Comparison of ENCODE assay signal across 8 cellular contexts in genomic region chr12:48851883-48852733, GRCh38. TPM values are rescaled to one million over a fixed set of nuclear protein-coding genes. Genes with fewer than 3 reads are reported as not detected.
DNase-seq lines count a peak whose midpoint lies in the region; ATAC-seq and TF ChIP-seq lines count a peak whose summit lies in the region.

TSS of gene DDX23 (minus strand) at chr12:48852163. CDS start at chr12:48845782, 6,381 bp downstream.

- H3K4me3 Mint-ChIP-seq in chondrocyte (ENCODE audit: unreplicated experiment): peak within 1 kb of the TSS; percentile 95

- peak; percentile 91 for ATAC-seq in HG03439 (IDR thresholded peaks at IDR 0.05; ENCODE audit: unreplicated experiment)

- H3K4me1 Mint-ChIP-seq in chondrocyte (ENCODE audit: low read depth): peaks cover 29% of the 10 kb centered on the region

- TF ChIP-seq POLR2A in GM19193 (IDR thresholded peaks at IDR 0.05; ENCODE audit: extremely low read depth, insufficient read depth, insufficient read length): peak; percentile 92

- no peaks in the 10 kb centered on the region for H3K9me3 Mint-ChIP-seq in chondrocyte (ENCODE audit: low read depth)

- peaks cover 2% of the 10 kb centered on the region for H3K36me3 Mint-ChIP-seq in chondrocyte (ENCODE audit: low read depth)

- DNase-seq in AML-193 (lab: John Stamatoyannopoulos, UW) (peak; percentile 97 to 98), NCI-H510A treated with DMSO at 0.1 percent for 48 hours (lab: John Stamatoyannopoulos, UW) (peak; percentile 97), chondrocyte (ENCODE audit: low spot score) (peak; percentile 96), kidney glomerular epithelial cell (lab: John Stamatoyannopoulos, UW) (peak; percentile 97)
- peak; percentile 80 to 84 for DNase-seq in activated CD4-positive, alpha-beta T cell treated with anti-CD3 and anti-CD28 coated beads for 24 hours (ENCODE audit: low read depth in 2 of 2)
- DNase-seq in stimulated activated CD4-positive, alpha-beta T cell treated with anti-CD3 and anti-CD28 coated beads, Interleukin-1b, Interleukin-23, amount 100 ng/mL, for 1 hour (ENCODE audit: low read depth in 2 of 2): peak; percentile 69 to 73

- H3K27ac Mint-ChIP-seq in chondrocyte (ENCODE audit: unreplicated experiment): peak within 1 kb of the TSS; percentile 95

- no peaks in the 10 kb centered on the region for H3K27me3 Mint-ChIP-seq in chondrocyte (ENCODE audit: low read depth)

- TF ChIP-seq CTCF in chondrocyte (IDR thresholded peaks at IDR 0.05): no peak

RNA-seq across cellular contexts. Expression of gene DDX23, which starts in this region (rescaled TPM):
- total RNA-seq in chondrocyte: 59.1 to 71.1 TPM (median 61.9 TPM) in 3 replicates

Comparison
In these comparisons a context has a peak if more than half of its experiments do, and no peak if none do; other contexts are left out.
1. Peak in every context shown above with its lines: DNase-seq and ATAC-seq.